ENCODE assay signal across 15 cellular contexts in the genomic region with DNA sequence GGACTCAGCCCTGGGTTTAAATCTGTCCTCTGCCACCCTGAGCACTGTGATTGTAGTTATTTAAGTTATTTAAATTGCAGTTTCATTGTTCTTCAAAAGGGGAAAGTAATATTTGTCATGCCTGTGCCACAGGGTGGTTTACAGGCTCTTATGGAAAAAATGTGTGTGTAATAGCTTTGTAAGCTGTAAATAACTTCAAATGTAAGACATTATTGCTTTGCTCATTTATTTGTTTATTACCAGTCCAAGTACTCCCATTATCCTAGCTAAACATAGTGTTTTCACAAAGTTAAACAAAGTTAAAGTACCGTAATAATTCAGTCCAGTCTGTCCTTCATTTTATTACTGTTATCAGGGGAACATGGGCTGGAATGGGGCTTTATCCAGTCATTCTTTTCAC.
"Had no signal": no experiment of that assay in that cellular context is flagged by ENCODE, and none has a peak within 500 bp of the region (broad histone marks: within the 10 kb centered on the region; RNA-seq: fewer than 3 reads in every experiment).

No MANE protein-coding gene starts in this region.

- H3K27ac ChIP-seq: body of pancreas, coronary artery, lower lobe of right lung, tibial artery had no signal

- H3K36me3 Mint-ChIP-seq: naive thymus-derived CD4-positive, alpha-beta T cell; stimulated activated memory B cell treated with anti-CD40 and anti-IgM and Interleukin-4, amounts not matched to agents 10 μg/mL and 1 μg/mL and 100 μg/mL, for 72 hours had no signal

- H3K27ac Mint-ChIP-seq: activated naive CD4-positive, alpha-beta T cell treated with anti-CD3 and anti-CD28 coated beads for 36 hours; activated T-helper 1 cell treated with anti-CD3 and anti-CD28 coated beads, Interleukin-12 subunit alpha, Interleukin-12 subunit beta, Interleukin-2, Interleukin-4 antibody, amounts not matched to agents 30 ng/mL and 10 ng/mL and 1 ng/mL, durations not matched to agents 14 hours and 24 hours and 36 hours; naive thymus-derived CD4-positive, alpha-beta T cell; stimulated activated memory B cell treated with anti-CD40 and anti-IgM and Interleukin-4, amounts not matched to agents 10 μg/mL and 1 μg/mL and 100 μg/mL, for 72 hours had no signal

- H3K4me1 Mint-ChIP-seq: naive thymus-derived CD4-positive, alpha-beta T cell; stimulated activated memory B cell treated with anti-CD40 and anti-IgM and Interleukin-4, amounts not matched to agents 10 μg/mL and 1 μg/mL and 100 μg/mL, for 72 hours had no signal

- H3K4me3 Mint-ChIP-seq: activated naive CD4-positive, alpha-beta T cell treated with anti-CD3 and anti-CD28 coated beads for 36 hours; activated T-helper 1 cell treated with anti-CD3 and anti-CD28 coated beads, Interleukin-12 subunit alpha, Interleukin-12 subunit beta, Interleukin-2, Interleukin-4 antibody, amounts not matched to agents 30 ng/mL and 10 ng/mL and 1 ng/mL, durations not matched to agents 14 hours and 24 hours and 36 hours; naive thymus-derived CD4-positive, alpha-beta T cell; stimulated activated memory B cell treated with anti-CD40 and anti-IgM and Interleukin-4, amounts not matched to agents 10 μg/mL and 1 μg/mL and 100 μg/mL, for 72 hours had no signal

- ATAC-seq: body of pancreas; lower lobe of right lung; naive thymus-derived CD4-positive, alpha-beta T cell; stimulated activated memory B cell treated with anti-CD40 and anti-IgM and Interleukin-4, amounts not matched to agents 10 μg/mL and 1 μg/mL and 100 μg/mL, for 72 hours had no signal

- H3K9me3 Mint-ChIP-seq: activated naive CD4-positive, alpha-beta T cell treated with anti-CD3 and anti-CD28 coated beads for 36 hours; activated T-helper 1 cell treated with anti-CD3 and anti-CD28 coated beads, Interleukin-12 subunit alpha, Interleukin-12 subunit beta, Interleukin-2, Interleukin-4 antibody, amounts not matched to agents 30 ng/mL and 10 ng/mL and 1 ng/mL, durations not matched to agents 14 hours and 24 hours and 36 hours had no signal

- DNase-seq: activated naive CD4-positive, alpha-beta T cell treated with anti-CD3 and anti-CD28 coated beads for 36 hours; adrenal gland; body of pancreas; central memory CD4-positive, alpha-beta T cell; effector CD4-positive, alpha-beta T cell; hypothalamus; lower lobe of right lung; naive thymus-derived CD4-positive, alpha-beta T cell; right cardiac atrium; stimulated activated CD4-positive, alpha-beta T cell treated with anti-CD3 and anti-CD28 coated beads, Interleukin-1b, Interleukin-23, amount 100 ng/mL, for 48 hours; T1000; tibial artery had no signal
